In genomic region chr2:72117029-72117428, GRCh38 we compare ENCODE assay signal across 15 cellular contexts. TPM values are rescaled to one million over a fixed set of nuclear protein-coding genes. Genes with fewer than 3 reads are reported as not detected.
A peak's percentile ranks its signal among the peaks of the same experiment; 100 is the strongest.
DNase-seq lines count a peak whose midpoint lies in the region; ATAC-seq and TF ChIP-seq lines count a peak whose summit lies in the region.
"Had no signal": no experiment of that assay in that cellular context is flagged by ENCODE, and none has a peak within 500 bp of the region (broad histone marks: within the 10 kb centered on the region; RNA-seq: fewer than 3 reads in every experiment).

No MANE protein-coding gene starts in this region.

- H3K4me3 ChIP-seq in right atrium auricular region, result no peak overlapping the region
- H3K4me3 ChIP-seq in coronary artery, result no peak overlapping the region
- H3K4me3 ChIP-seq: GM12878, GM23248 had no signal

- H3K36me3 ChIP-seq in right atrium auricular region, result no peaks in the 10 kb centered on the region

- ATAC-seq in Right ventricle myocardium superior (ENCODE audit: poor library complexity) (no peak), HG02884 (IDR thresholded peaks at IDR 0.05; ENCODE audit: unreplicated experiment) (no peak)
- ATAC-seq: GM12878 had no signal

- no peak overlapping the region for H3K27ac ChIP-seq in right atrium auricular region
- H3K27ac ChIP-seq in coronary artery, result no peak overlapping the region

- H3K27me3 ChIP-seq in right atrium auricular region, result no peaks in the 10 kb centered on the region

- peaks cover 0 to 11% of the 10 kb centered on the region in 2 donors for H3K4me1 ChIP-seq in right atrium auricular region

- TF ChIP-seq CTCF in right atrium auricular region (IDR thresholded peaks at IDR 0.05), result no peak
- TF ChIP-seq CTCF in coronary artery (IDR thresholded peaks at IDR 0.05), result no peak

- intact Hi-C loops in Right ventricle myocardium superior (cut with DNase I) (no loop called here), posterior vena cava (cut with DNase I) (no loop called here)

- no peaks in the 10 kb centered on the region for H3K9me3 ChIP-seq in right atrium auricular region

- DNase-seq in right atrium auricular region (ENCODE audit: low spot score), result peak; percentile 52
- DNase-seq in Right ventricle myocardium superior, result no peak
- peak; percentile 35 for DNase-seq in coronary artery (ENCODE audit: low spot score)
- DNase-seq in posterior vena cava (ENCODE audit: low spot score), result peak; percentile 74
- no peak for DNase-seq in NCI-H1436 (lab: John Stamatoyannopoulos, UW)
- no peak for DNase-seq in kidney tubule cell (ENCODE audit: low spot score)
- DNase-seq: ACHN; C1 segment of cervical spinal cord; CD4-positive, alpha-beta T cell; DMS79; GM23248; IMR-90 had no signal

RNA-seq across cellular contexts. Expression of gene CYP26B1, which starts 30.6 kb away (rescaled TPM):
- total RNA-seq in right atrium auricular region (10 to 100 TPM in 1 of 2 donors, 1 to 10 TPM in 1; 2.5 to 12.8 TPM), Right ventricle myocardium superior (4.4 TPM), posterior vena cava (1 to 10 TPM; 5.0 to 5.1 TPM)
- total RNA-seq: G401, GM12878, IMR-90 had no signal

Comparison
In these comparisons a context has a peak if more than half of its experiments do, and no peak if none do; other contexts are left out.
1. DNase-seq: peak in right atrium auricular region (single experiment), coronary artery (single experiment) and posterior vena cava (single experiment); none in Right ventricle myocardium superior (single experiment), NCI-H1436 (single experiment) and kidney tubule cell (single experiment).